15 cellular contexts compared by ENCODE assay signal in genomic region chr7:3641556-3641955, GRCh38.
DNase-seq lines count a peak whose midpoint lies in the region; ATAC-seq and TF ChIP-seq lines count a peak whose summit lies in the region.
"Had no signal": no experiment of that assay in that cellular context is flagged by ENCODE, and none has a peak within 500 bp of the region (broad histone marks: within the 10 kb centered on the region; RNA-seq: fewer than 3 reads in every experiment).

No MANE protein-coding gene starts in this region.

- ATAC-seq in GM23338 = 0 out of 3 replicates have a peak, but pooled peaks have one; percentile 26

- H3K4me1 ChIP-seq in GM23338 (ENCODE audit: insufficient read depth) = no peaks in the 10 kb centered on the region
- H3K4me1 ChIP-seq: BLaER1, Caco-2 had no signal

- peaks cover 2% of the 10 kb centered on the region for H3K27me3 Mint-ChIP-seq in GM23338 (ENCODE audit: insufficient read depth, low read depth, poor library complexity)

- no peaks in the 10 kb centered on the region for H3K4me1 Mint-ChIP-seq in GM23338
- H3K4me1 Mint-ChIP-seq: CD8-positive, alpha-beta memory T cell had no signal

- H3K27me3 ChIP-seq in GM23338 (ENCODE audit: insufficient read depth) = no peaks in the 10 kb centered on the region
- H3K27me3 ChIP-seq: BLaER1 had no signal

- no peaks in the 10 kb centered on the region for H3K79me2 ChIP-seq in GM23338 (replicated peaks; ENCODE audit: insufficient read depth)

- H3K27ac Mint-ChIP-seq in GM23338 = no peak overlapping the region
- H3K27ac Mint-ChIP-seq: CD8-positive, alpha-beta memory T cell had no signal

- H4K20me1 ChIP-seq in GM23338 (replicated peaks; ENCODE audit: insufficient read depth) = no peaks in the 10 kb centered on the region
- H4K20me1 ChIP-seq: BLaER1 had no signal

- H3K4me3 ChIP-seq in GM23338 = no peak overlapping the region
- H3K4me3 ChIP-seq: BLaER1 had no signal

- no peak for DNase-seq in GM23338 (ENCODE audit: low spot score)
- DNase-seq in dermis blood vessel endothelial cell = peak; percentile 24
- DNase-seq in left kidney (ENCODE audit: low read depth, low spot score) = peak; percentile 12
- DNase-seq in renal cortical epithelial cell (ENCODE audit: low read depth) = peak; percentile 7
- DNase-seq in NCI-H146 (lab: John Stamatoyannopoulos, UW) = no peak
- no peak for DNase-seq in iPS-NIHi11 (ENCODE audit: low spot score)
- DNase-seq in H4 (ENCODE audit: low spot score) = no peak
- DNase-seq: 8988T; AML-193; Caco-2; CD8-positive, alpha-beta memory T cell; DND-41; GF-D8; H7 had no signal

- H3K27ac ChIP-seq in GM23338 (ENCODE audit: low read depth) = no peak overlapping the region
- H3K27ac ChIP-seq: BLaER1 had no signal

- H3K36me3 ChIP-seq in GM23338 (ENCODE audit: insufficient read depth) = no peaks in the 10 kb centered on the region
- H3K36me3 ChIP-seq: BLaER1 had no signal

- H3F3A ChIP-seq in GM23338 (replicated peaks; ENCODE audit: low read depth) = no peaks in the 10 kb centered on the region

- no peak overlapping the region for H2AFZ ChIP-seq in GM23338

- no peaks in the 10 kb centered on the region for H3K9me2 ChIP-seq in GM23338 (ENCODE audit: insufficient read depth)

- no peaks in the 10 kb centered on the region for H3K9me3 Mint-ChIP-seq in GM23338
- H3K9me3 Mint-ChIP-seq: CD8-positive, alpha-beta memory T cell had no signal

- H3K36me3 Mint-ChIP-seq in GM23338 (ENCODE audit: low read depth) = no peaks in the 10 kb centered on the region; the same call in 2 of the 3 replicates
- H3K36me3 Mint-ChIP-seq: CD8-positive, alpha-beta memory T cell had no signal

- TF ChIP-seq CTCF in GM23338 (conservative IDR thresholded peaks at IDR 0.05; ENCODE audit: low read depth in 2 of 2) = no peak

- no peak overlapping the region for H3K4me2 ChIP-seq in GM23338
- H3K4me2 ChIP-seq: BLaER1 had no signal

- no peak overlapping the region for H3K4me3 Mint-ChIP-seq in GM23338
- H3K4me3 Mint-ChIP-seq: CD8-positive, alpha-beta memory T cell had no signal

TF ChIP-seq in GM23338, 12 proteins besides CTCF, POLR2A, EP300 and RAD21:
- TF ChIP-seq STAT1 (IDR thresholded peaks at IDR 0.05; ENCODE audit: unreplicated experiment) (no peak), REST (IDR thresholded peaks at IDR 0.05; ENCODE audit: unreplicated experiment) (no peak), ETS1 (IDR thresholded peaks at IDR 0.05) (no peak), JUNB (IDR thresholded peaks at IDR 0.05; ENCODE audit: unreplicated experiment) (no peak), ZNF331 (CRISPR knock-in tag; IDR thresholded peaks at IDR 0.05; ENCODE audit: low read depth) (no peak), EZH2phosphoT487 (IDR thresholded peaks at IDR 0.05; ENCODE audit: unreplicated experiment) (no peak), NANOG (IDR thresholded peaks at IDR 0.05; ENCODE audit: borderline replicate concordance) (no peak), ZNF114 (CRISPR knock-in tag; IDR thresholded peaks at IDR 0.05) (no peak), EZH2 (IDR thresholded peaks at IDR 0.05; ENCODE audit: low read depth, unreplicated experiment) (no peak), ZNF462 (CRISPR knock-in tag; IDR thresholded peaks at IDR 0.05) (no peak)

Comparison
In these comparisons a context has a peak if more than half of its experiments do, and no peak if none do; other contexts are left out.
1. DNase-seq: peak in dermis blood vessel endothelial cell (single experiment), left kidney (single experiment) and renal cortical epithelial cell (single experiment); none in GM23338 (single experiment), NCI-H146 (single experiment), iPS-NIHi11 (single experiment) and H4 (single experiment).